10 cellular contexts compared by ENCODE assay signal in genomic region chr13:92843549-92843948, GRCh38.
DNase-seq lines count a peak whose midpoint lies in the region; ATAC-seq and TF ChIP-seq lines count a peak whose summit lies in the region.
"Had no signal": no experiment of that assay in that cellular context is flagged by ENCODE, and none has a peak within 500 bp of the region (broad histone marks: within the 10 kb centered on the region; RNA-seq: fewer than 3 reads in every experiment).

No MANE protein-coding gene starts in this region.

- TF ChIP-seq CTCF in body of pancreas (IDR thresholded peaks at IDR 0.05): no peak

- H3K27me3 ChIP-seq in body of pancreas (no peaks in the 10 kb centered on the region), trophoblast cell (ENCODE audit: insufficient read depth, low read length) (no peaks in the 10 kb centered on the region)
- no peaks in the 10 kb centered on the region for H3K27me3 ChIP-seq in naive thymus-derived CD4-positive, alpha-beta T cell (ENCODE audit: control insufficient read depth in 2 of 2, insufficient read depth in 2 of 2, low read length in 2 of 2)

- no peaks in the 10 kb centered on the region for H3K79me1 ChIP-seq in trophoblast cell (ENCODE audit: low read length)

- no peak overlapping the region for H4K12ac ChIP-seq in trophoblast cell (ENCODE audit: low read depth, low read length)

- no peak overlapping the region for H2BK5ac ChIP-seq in trophoblast cell (ENCODE audit: low read depth, low read length, poor library complexity)

- no peak overlapping the region for H3K4me3 Mint-ChIP-seq in naive thymus-derived CD4-positive, alpha-beta T cell

- no peaks in the 10 kb centered on the region for H3K4me1 Mint-ChIP-seq in naive thymus-derived CD4-positive, alpha-beta T cell

- no peak overlapping the region for H2AK5ac ChIP-seq in trophoblast cell (ENCODE audit: low read length)

- POLR2A ChIA-PET in naive thymus-derived CD4-positive, alpha-beta T cell (lab: Charles Lee): no interaction called here

- H3K27ac ChIP-seq in body of pancreas (peak overlapping the region in 1 of 4 donors; percentile 15), trophoblast cell (ENCODE audit: low read depth, low read length) (no peak overlapping the region)
- no peak overlapping the region for H3K27ac ChIP-seq in naive thymus-derived CD4-positive, alpha-beta T cell (ENCODE audit: low read depth, low read length)
- H3K27ac ChIP-seq: C4-2B had no signal

- H3K27me3 Mint-ChIP-seq in naive thymus-derived CD4-positive, alpha-beta T cell: no peaks in the 10 kb centered on the region
- H3K27me3 Mint-ChIP-seq: progenitor cell of endocrine pancreas had no signal

- no peak overlapping the region for H4K91ac ChIP-seq in trophoblast cell (ENCODE audit: low read depth, low read length)

- H4K8ac ChIP-seq in trophoblast cell (ENCODE audit: low read depth, low read length): no peak overlapping the region

- H3K27ac Mint-ChIP-seq in naive thymus-derived CD4-positive, alpha-beta T cell: no peak overlapping the region
- H3K27ac Mint-ChIP-seq: progenitor cell of endocrine pancreas had no signal

- intact Hi-C loops in body of pancreas (cut with DNase I): no loop called here
- intact Hi-C loops in naive thymus-derived CD4-positive, alpha-beta T cell (cut with micrococcal nuclease): no loop called here

- H3K9ac ChIP-seq in trophoblast cell (ENCODE audit: low read length): no peak overlapping the region

- peak; percentile 83 for DNase-seq in A172 (ENCODE audit: low spot score)
- DNase-seq in NCI-H1694 (lab: John Stamatoyannopoulos, UW): peak; percentile 79
- DNase-seq in body of pancreas: no peak
- no peak for DNase-seq in iPS-NIHi7 (ENCODE audit: extremely low spot score)
- no peak for DNase-seq in naive thymus-derived CD4-positive, alpha-beta T cell
- no peak for DNase-seq in trophoblast cell

- H3K23ac ChIP-seq in trophoblast cell (ENCODE audit: low read length): no peak overlapping the region

- WGBS in body of pancreas, 2 donors: 10 to 12% methylated on average over 4 of the region's 4 CpGs
- no CpG with 5 or more reads among the region's 4 CpGs for WGBS in trophoblast cell (ENCODE audit: extremely low coverage, insufficient coverage, insufficient read length)

- H2AFZ ChIP-seq in trophoblast cell (ENCODE audit: insufficient read depth, low read length, poor library complexity): no peak overlapping the region

- CTCF ChIA-PET in naive thymus-derived CD4-positive, alpha-beta T cell (lab: Charles Lee): no interaction called here

- TF ChIP-seq POLR2A in body of pancreas (IDR thresholded peaks at IDR 0.05): no peak

- peak; percentile 76 for ATAC-seq in GM21786 (IDR thresholded peaks at IDR 0.05; ENCODE audit: unreplicated experiment)
- peak; percentile 30 for ATAC-seq in body of pancreas
- ATAC-seq in HG03097 (IDR thresholded peaks at IDR 0.05; ENCODE audit: low FRiP score, unreplicated experiment): no peak
- ATAC-seq in naive thymus-derived CD4-positive, alpha-beta T cell: no peak

- H3K4ac ChIP-seq in trophoblast cell (ENCODE audit: low read depth, low read length): no peak overlapping the region

- peaks cover 0 to 5% (median 0%) of the 10 kb centered on the region in 11 donors for H3K9me3 Mint-ChIP-seq in naive thymus-derived CD4-positive, alpha-beta T cell

- H3K9me3 ChIP-seq in body of pancreas: no peaks in the 10 kb centered on the region
- peaks cover 0 to 3% (median 0%) of the 10 kb centered on the region in 3 experiments for H3K9me3 ChIP-seq in naive thymus-derived CD4-positive, alpha-beta T cell (ENCODE audit: control insufficient read depth in 2 of 3, low read length in 3 of 3)
- no peaks in the 10 kb centered on the region for H3K9me3 ChIP-seq in trophoblast cell (ENCODE audit: insufficient read depth, low read depth, low read length)

- H3K79me2 ChIP-seq in trophoblast cell (ENCODE audit: control insufficient read depth, insufficient read depth, low read length, poor library complexity): no peaks in the 10 kb centered on the region

- H3K4me2 ChIP-seq in trophoblast cell (ENCODE audit: low read length): no peak overlapping the region

- no peak overlapping the region for H2BK12ac ChIP-seq in trophoblast cell (ENCODE audit: low read length)

- no peak overlapping the region for H3K18ac ChIP-seq in trophoblast cell (ENCODE audit: low read length)

- H3K36me3 Mint-ChIP-seq in naive thymus-derived CD4-positive, alpha-beta T cell: no peaks in the 10 kb centered on the region

- H3K4me1 ChIP-seq in body of pancreas (peaks cover 10% of the 10 kb centered on the region), trophoblast cell (ENCODE audit: control insufficient read depth in 1 of 2, insufficient read depth in 2 of 2, low read length in 2 of 2) (peaks cover 0 to 3% of the 10 kb centered on the region in 2 experiments)
- no peaks in the 10 kb centered on the region for H3K4me1 ChIP-seq in naive thymus-derived CD4-positive, alpha-beta T cell (ENCODE audit: control insufficient read depth in 2 of 2, insufficient read depth in 2 of 2, low read length in 2 of 2)

- H3K36me3 ChIP-seq in body of pancreas (replicated peaks in 1 of 2; ENCODE audit: insufficient read depth in 1 of 2, low read depth in 2 of 2) (no peaks in the 10 kb centered on the region), trophoblast cell (ENCODE audit: control insufficient read depth in 1 of 2, insufficient read depth in 2 of 2, low read length in 2 of 2) (no peaks in the 10 kb centered on the region)
- H3K36me3 ChIP-seq in naive thymus-derived CD4-positive, alpha-beta T cell (ENCODE audit: control insufficient read depth in 2 of 3, insufficient read depth in 3 of 3, low read length in 3 of 3): no peaks in the 10 kb centered on the region

- H3K4me3 ChIP-seq in body of pancreas (no peak overlapping the region), trophoblast cell (ENCODE audit: low read depth, low read length) (no peak overlapping the region)
- H3K4me3 ChIP-seq in naive thymus-derived CD4-positive, alpha-beta T cell (ENCODE audit: low read length): no peak overlapping the region

- no peak overlapping the region for H3K14ac ChIP-seq in trophoblast cell (ENCODE audit: low read length)

- H2BK120ac ChIP-seq in trophoblast cell (ENCODE audit: insufficient read depth, low read length, poor library complexity): no peak overlapping the region

Comparison
In these comparisons a context has a peak if more than half of its experiments do, and no peak if none do; other contexts are left out.
1. DNase-seq: peak in A172 (single experiment) and NCI-H1694 (single experiment); none in body of pancreas (0 of 4), iPS-NIHi7 (single experiment), naive thymus-derived CD4-positive, alpha-beta T cell (0 of 9) and trophoblast cell (0 of 2).
2. ATAC-seq: peak in GM21786 (single experiment) and body of pancreas (single experiment); none in HG03097 (single experiment) and naive thymus-derived CD4-positive, alpha-beta T cell (single experiment).